Comparison of ENCODE assay signal across 1 cellular context in the genomic region with DNA sequence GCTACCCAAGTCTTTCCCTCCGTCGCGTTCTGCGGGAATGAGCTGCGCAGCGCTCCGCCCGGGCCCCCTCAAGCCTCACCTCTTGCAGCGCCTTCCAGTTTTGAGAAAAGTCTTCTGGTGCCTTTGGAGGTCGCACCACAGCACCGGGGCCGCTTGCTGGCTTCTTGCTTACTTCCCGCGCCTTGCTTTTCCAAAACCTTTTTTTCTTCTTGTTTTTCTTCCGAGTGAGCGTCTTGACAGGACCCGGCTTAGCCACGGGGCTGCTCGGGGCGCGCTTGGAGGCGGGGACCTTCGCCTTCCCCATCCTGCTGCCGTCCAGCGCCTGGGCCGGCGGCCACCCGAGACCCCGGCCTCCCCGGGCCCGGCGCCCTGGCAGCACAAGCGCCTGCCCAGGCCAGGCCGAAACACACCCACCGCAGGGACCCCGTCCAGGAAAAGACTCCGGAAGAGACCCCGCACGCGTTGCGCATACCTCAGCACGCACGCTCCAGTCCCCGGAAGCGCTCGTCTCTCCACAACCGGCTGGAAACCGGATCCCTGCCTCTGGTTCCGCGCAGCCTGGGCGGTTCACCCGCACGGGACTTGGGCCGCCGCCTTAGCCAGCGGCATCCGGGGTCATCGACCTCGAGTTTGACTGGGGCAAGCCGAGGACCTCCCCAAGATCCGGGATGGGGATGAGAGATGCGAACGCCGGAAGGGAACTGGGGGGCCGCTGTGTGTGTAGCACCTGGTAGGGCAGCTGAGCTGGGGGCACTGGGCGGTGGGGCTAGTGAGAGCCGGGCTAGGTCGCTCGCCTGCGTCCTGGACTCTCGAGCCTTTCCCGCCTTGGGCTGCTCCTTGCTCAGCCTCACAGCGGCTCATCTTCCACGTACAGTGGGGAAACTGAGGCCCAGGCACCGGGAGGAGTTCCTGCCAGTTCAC.
TF ChIP-seq lines count a peak whose summit lies in the region.

A gene with protein sequence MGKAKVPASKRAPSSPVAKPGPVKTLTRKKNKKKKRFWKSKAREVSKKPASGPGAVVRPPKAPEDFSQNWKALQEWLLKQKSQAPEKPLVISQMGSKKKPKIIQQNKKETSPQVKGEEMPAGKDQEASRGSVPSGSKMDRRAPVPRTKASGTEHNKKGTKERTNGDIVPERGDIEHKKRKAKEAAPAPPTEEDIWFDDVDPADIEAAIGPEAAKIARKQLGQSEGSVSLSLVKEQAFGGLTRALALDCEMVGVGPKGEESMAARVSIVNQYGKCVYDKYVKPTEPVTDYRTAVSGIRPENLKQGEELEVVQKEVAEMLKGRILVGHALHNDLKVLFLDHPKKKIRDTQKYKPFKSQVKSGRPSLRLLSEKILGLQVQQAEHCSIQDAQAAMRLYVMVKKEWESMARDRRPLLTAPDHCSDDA (minus strand): TSS at position 470 of the 921 bp plus-strand sequence. CDS start 166 bp downstream, at position 304.

TF ChIP-seq in K562, 482 proteins besides CTCF, POLR2A, EP300 and RAD21 (continued from another document and continues in another):
- TF ChIP-seq SPI1 (IDR thresholded peaks at IDR 0.05; ENCODE audit: borderline replicate concordance, low read depth, low read length) (0 out of 2 replicates have a peak, but pooled peaks have one; percentile 6), FOXA3 (CRISPR knock-in tag; conservative IDR thresholded peaks at IDR 0.05 in 1 of 2, IDR thresholded peaks at IDR 0.05 in 1 of 2) (peak in 1 of 2 experiments; percentile 15; a peak in 1 of 4 replicates), ZNF449 (CRISPR knock-in tag; IDR thresholded peaks at IDR 0.05) (no peak), KLF1 (tag; IDR thresholded peaks at IDR 0.05) (peak; percentile 84; the same call in 1 of the 2 replicates), SIN3B (IDR thresholded peaks at IDR 0.05; ENCODE audit: low read depth) (peak; percentile 94), SOX6 (IDR thresholded peaks at IDR 0.05) (peak; percentile 69), CHD4 (IDR thresholded peaks at IDR 0.05; ENCODE audit: insufficient read depth, insufficient replicate concordance, low read depth, low read length, poor library complexity, severe bottlenecking) (no peak), HMG20A (CRISPR knock-in tag; conservative IDR thresholded peaks at IDR 0.05) (no peak), ZNF589 (CRISPR knock-in tag; IDR thresholded peaks at IDR 0.05; ENCODE audit: low read depth) (no peak), NR4A1 (CRISPR knock-in tag; IDR thresholded peaks at IDR 0.05) (no peak), NR4A1 (tag; IDR thresholded peaks at IDR 0.05) (peak; percentile 71), SRSF7 (optimal IDR thresholded peaks at IDR 0.05; ENCODE audit: low read depth, low read length) (no peak), ZZZ3 (IDR thresholded peaks at IDR 0.05) (peak; percentile 96), RBM15 (IDR thresholded peaks at IDR 0.05; ENCODE audit: insufficient read depth, low read length) (no peak), PRPF4 (IDR thresholded peaks at IDR 0.05; ENCODE audit: insufficient read depth, low read depth, low read length, poor library complexity, severe bottlenecking) (no peak), ZNF121 (CRISPR knock-in tag; conservative IDR thresholded peaks at IDR 0.05) (no peak), BACH1 (tag; IDR thresholded peaks at IDR 0.05) (no peak), TEAD4 (IDR thresholded peaks at IDR 0.05; ENCODE audit: low read length) (no peak; the same call in 1 of the 2 replicates), TEAD4 (CRISPR knock-in tag; IDR thresholded peaks at IDR 0.05; ENCODE audit: borderline replicate concordance) (no peak), ETV5 (CRISPR knock-in tag; IDR thresholded peaks at IDR 0.05; ENCODE audit: low read depth) (peak; percentile 90), ZNF696 (CRISPR knock-in tag; conservative IDR thresholded peaks at IDR 0.05) (no peak), E2F6 (IDR thresholded peaks at IDR 0.05; ENCODE audit: borderline replicate concordance in 1 of 2, extremely low read depth in 1 of 2, insufficient read depth in 1 of 2, insufficient read length in 1 of 2, low read depth in 1 of 2, low read length in 1 of 2, poor library complexity in 1 of 2, severe bottlenecking in 1 of 2) (peak in 1 of 2 experiments; percentile 69), ATF7 (IDR thresholded peaks at IDR 0.05) (peak; percentile 89), NFE2 (IDR thresholded peaks at IDR 0.05; ENCODE audit: low read depth) (no peak), ZSCAN32 (CRISPR knock-in tag; IDR thresholded peaks at IDR 0.05) (no peak), NR2C2 (CRISPR knock-in tag; IDR thresholded peaks at IDR 0.05) (peak; percentile 87), NR2C2 (tag; IDR thresholded peaks at IDR 0.05) (peak; percentile 98), ZNF274 (IDR thresholded peaks at IDR 0.05; ENCODE audit: borderline replicate concordance, low read depth, low read length) (no peak), NCOR1 (IDR thresholded peaks at IDR 0.05) (peak; percentile 80), SRF (CRISPR knock-in tag; IDR thresholded peaks at IDR 0.05) (0 out of 4 replicates have a peak, but pooled peaks of 1 of the 2 experiments have one; percentile 16), HDAC6 (IDR thresholded peaks at IDR 0.05; ENCODE audit: low read depth, low read length) (no peak), SNIP1 (IDR thresholded peaks at IDR 0.05; ENCODE audit: low read depth) (no peak), NUFIP1 (IDR thresholded peaks at IDR 0.05; ENCODE audit: partially characterized antibody) (peak; percentile 48), RBM34 (IDR thresholded peaks at IDR 0.05; ENCODE audit: borderline replicate concordance, insufficient read depth, low read length) (no peak), PPARD (CRISPR knock-in tag; IDR thresholded peaks at IDR 0.05) (no peak), ZC3H8 (IDR thresholded peaks at IDR 0.05) (peak; percentile 85; the same call in 1 of the 2 replicates), RCOR1 (IDR thresholded peaks at IDR 0.05; ENCODE audit: borderline replicate concordance in 1 of 2, low read depth in 2 of 2, low read length in 2 of 2) (peak in 1 of 2 experiments; percentile 60; a peak in 2 of 4 replicates), MXI1 (IDR thresholded peaks at IDR 0.05; ENCODE audit: low read depth, low read length) (0 out of 2 replicates have a peak, but pooled peaks have one; percentile 74)
- TF ChIP-seq, protein P1, sequence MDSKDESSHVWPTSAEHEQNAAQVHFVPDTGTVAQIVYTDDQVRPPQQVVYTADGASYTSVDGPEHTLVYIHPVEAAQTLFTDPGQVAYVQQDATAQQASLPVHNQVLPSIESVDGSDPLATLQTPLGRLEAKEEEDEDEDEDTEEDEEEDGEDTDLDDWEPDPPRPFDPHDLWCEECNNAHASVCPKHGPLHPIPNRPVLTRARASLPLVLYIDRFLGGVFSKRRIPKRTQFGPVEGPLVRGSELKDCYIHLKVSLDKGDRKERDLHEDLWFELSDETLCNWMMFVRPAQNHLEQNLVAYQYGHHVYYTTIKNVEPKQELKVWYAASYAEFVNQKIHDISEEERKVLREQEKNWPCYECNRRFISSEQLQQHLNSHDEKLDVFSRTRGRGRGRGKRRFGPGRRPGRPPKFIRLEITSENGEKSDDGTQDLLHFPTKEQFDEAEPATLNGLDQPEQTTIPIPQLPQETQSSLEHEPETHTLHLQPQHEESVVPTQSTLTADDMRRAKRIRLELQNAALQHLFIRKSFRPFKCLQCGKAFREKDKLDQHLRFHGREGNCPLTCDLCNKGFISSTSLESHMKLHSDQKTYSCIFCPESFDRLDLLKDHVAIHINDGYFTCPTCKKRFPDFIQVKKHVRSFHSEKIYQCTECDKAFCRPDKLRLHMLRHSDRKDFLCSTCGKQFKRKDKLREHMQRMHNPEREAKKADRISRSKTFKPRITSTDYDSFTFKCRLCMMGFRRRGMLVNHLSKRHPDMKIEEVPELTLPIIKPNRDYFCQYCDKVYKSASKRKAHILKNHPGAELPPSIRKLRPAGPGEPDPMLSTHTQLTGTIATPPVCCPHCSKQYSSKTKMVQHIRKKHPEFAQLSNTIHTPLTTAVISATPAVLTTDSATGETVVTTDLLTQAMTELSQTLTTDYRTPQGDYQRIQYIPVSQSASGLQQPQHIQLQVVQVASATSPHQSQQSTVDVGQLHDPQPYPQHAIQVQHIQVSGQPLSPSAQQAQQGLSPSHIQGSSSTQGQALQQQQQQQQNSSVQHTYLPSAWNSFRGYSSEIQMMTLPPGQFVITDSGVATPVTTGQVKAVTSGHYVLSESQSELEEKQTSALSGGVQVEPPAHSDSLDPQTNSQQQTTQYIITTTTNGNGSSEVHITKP (IDR thresholded peaks at IDR 0.05; ENCODE audit: partially characterized antibody): peak; percentile 69
- TF ChIP-seq, protein P2, sequence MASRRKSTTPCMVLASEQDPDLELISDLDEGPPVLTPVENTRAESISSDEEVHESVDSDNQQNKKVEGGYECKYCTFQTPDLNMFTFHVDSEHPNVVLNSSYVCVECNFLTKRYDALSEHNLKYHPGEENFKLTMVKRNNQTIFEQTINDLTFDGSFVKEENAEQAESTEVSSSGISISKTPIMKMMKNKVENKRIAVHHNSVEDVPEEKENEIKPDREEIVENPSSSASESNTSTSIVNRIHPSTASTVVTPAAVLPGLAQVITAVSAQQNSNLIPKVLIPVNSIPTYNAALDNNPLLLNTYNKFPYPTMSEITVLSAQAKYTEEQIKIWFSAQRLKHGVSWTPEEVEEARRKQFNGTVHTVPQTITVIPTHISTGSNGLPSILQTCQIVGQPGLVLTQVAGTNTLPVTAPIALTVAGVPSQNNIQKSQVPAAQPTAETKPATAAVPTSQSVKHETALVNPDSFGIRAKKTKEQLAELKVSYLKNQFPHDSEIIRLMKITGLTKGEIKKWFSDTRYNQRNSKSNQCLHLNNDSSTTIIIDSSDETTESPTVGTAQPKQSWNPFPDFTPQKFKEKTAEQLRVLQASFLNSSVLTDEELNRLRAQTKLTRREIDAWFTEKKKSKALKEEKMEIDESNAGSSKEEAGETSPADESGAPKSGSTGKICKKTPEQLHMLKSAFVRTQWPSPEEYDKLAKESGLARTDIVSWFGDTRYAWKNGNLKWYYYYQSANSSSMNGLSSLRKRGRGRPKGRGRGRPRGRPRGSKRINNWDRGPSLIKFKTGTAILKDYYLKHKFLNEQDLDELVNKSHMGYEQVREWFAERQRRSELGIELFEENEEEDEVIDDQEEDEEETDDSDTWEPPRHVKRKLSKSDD (conservative IDR thresholded peaks at IDR 0.05; ENCODE audit: low read length): no peak
- TF ChIP-seq, protein P3, sequence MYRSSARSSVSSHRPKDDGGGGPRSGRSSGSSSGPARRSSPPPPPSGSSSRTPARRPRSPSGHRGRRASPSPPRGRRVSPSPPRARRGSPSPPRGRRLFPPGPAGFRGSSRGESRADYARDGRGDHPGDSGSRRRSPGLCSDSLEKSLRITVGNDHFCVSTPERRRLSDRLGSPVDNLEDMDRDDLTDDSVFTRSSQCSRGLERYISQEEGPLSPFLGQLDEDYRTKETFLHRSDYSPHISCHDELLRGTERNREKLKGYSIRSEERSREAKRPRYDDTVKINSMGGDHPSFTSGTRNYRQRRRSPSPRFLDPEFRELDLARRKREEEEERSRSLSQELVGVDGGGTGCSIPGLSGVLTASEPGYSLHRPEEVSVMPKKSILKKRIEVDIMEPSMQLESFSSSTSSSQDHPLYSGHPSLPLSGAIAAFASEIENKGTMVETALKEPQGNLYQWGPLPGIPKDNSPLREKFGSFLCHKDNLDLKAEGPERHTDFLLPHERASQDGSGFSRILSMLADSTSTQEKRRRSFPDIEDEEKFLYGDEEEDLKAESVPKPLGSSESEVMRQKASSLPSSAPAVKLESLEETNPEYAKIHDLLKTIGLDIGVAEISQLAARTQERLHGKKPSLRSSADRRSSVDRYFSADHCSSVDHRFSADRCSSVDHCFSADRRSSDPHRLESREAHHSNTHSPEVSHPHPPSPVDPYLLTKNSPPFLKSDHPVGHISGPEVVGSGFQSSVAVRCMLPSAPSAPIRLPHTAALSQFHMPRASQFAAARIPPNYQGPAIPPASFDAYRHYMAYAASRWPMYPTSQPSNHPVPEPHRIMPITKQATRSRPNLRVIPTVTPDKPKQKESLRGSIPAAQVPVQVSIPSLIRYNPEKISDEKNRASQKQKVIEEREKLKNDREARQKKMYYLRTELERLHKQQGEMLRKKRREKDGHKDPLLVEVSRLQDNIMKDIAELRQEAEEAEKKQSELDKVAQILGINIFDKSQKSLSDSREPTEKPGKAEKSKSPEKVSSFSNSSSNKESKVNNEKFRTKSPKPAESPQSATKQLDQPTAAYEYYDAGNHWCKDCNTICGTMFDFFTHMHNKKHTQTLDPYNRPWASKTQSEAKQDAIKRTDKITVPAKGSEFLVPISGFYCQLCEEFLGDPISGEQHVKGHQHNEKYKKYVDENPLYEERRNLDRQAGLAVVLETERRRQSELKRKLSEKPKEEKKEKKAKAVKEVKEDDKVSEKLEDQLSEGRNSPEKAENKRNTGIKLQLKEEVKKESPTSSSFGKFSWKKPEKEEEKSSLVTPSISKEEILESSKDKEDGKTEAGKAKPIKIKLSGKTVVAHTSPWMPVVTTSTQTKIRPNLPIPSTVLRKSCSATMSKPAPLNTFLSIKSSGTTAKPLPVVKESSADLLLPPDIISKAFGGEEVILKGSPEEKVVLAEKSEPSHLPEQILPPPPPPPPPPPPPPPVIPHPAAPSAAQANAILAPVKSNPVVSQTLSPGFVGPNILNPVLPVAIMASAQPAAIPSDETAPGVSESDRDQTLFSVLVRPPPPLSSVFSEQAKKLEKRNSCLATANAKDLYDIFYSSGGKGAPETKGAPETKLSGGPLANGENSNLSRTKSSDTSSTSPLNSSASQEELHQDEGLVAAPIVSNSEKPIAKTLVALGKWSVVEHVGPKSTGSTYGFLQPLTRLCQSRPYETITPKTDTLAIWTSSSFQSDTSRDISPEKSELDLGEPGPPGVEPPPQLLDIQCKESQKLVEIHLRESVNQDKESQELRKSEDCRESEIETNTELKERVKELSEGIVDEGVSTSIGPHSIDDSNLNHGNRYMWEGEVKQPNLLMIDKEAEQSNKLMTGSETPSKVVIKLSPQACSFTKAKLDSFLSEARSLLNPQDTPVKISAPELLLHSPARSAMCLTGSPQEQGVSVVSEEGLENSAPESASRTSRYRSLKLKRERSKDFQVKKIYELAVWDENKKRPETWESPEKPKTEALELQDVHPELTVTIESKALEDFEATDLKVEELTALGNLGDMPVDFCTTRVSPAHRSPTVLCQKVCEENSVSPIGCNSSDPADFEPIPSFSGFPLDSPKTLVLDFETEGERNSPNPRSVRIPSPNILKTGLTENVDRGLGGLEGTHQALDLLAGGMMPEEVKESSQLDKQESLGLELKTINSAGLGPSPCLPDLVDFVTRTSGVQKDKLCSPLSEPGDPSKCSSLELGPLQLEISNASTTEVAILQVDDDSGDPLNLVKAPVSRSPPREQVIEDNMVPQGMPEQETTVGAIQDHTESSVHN (IDR thresholded peaks at IDR 0.05; ENCODE audit: borderline replicate concordance in 1 of 2, low read depth in 1 of 2): peak in 1 of 2 experiments; percentile 72; a peak in 2 of 4 replicates
